Comparison of ENCODE assay signal across 10 cellular contexts in genomic region chr1:51792864-51793263, GRCh38.
DNase-seq lines count a peak whose midpoint lies in the region; ATAC-seq and TF ChIP-seq lines count a peak whose summit lies in the region.
"Had no signal": no experiment of that assay in that cellular context is flagged by ENCODE, and none has a peak within 500 bp of the region (broad histone marks: within the 10 kb centered on the region; RNA-seq: fewer than 3 reads in every experiment).

No MANE protein-coding gene starts in this region.

- H3K9me3 ChIP-seq in Caco-2 = no peaks in the 10 kb centered on the region

- no peaks in the 10 kb centered on the region for H3K9me3 Mint-ChIP-seq in activated naive CD4-positive, alpha-beta T cell treated with anti-CD3 and anti-CD28 coated beads, Interleukin-2, amount 50 U/mL, for 24 hours
- no peaks in the 10 kb centered on the region for H3K9me3 Mint-ChIP-seq in activated CD4-positive, alpha-beta memory T cell treated with anti-CD3 and anti-CD28 coated beads, Interleukin-2, amount 10 ng/mL, durations not matched to agents 7 days and 5 days
- H3K9me3 Mint-ChIP-seq in Caco-2 (ENCODE audit: unreplicated experiment) = no peaks in the 10 kb centered on the region

- H3K27me3 ChIP-seq in Caco-2 (replicated peaks; ENCODE audit: control insufficient read depth, insufficient read depth, low read length) = no peaks in the 10 kb centered on the region

- H3K36me3 Mint-ChIP-seq in activated naive CD4-positive, alpha-beta T cell treated with anti-CD3 and anti-CD28 coated beads, Interleukin-2, amount 50 U/mL, for 24 hours = peaks cover 28% of the 10 kb centered on the region
- H3K36me3 Mint-ChIP-seq in activated CD4-positive, alpha-beta memory T cell treated with anti-CD3 and anti-CD28 coated beads, Interleukin-2, amount 10 ng/mL, durations not matched to agents 7 days and 5 days (ENCODE audit: low read depth) = peaks cover 77% of the 10 kb centered on the region
- H3K36me3 Mint-ChIP-seq in Caco-2 (ENCODE audit: insufficient read depth, unreplicated experiment) = peaks cover 72% of the 10 kb centered on the region

- peak overlapping the region; percentile 33 for H3K27ac Mint-ChIP-seq in activated naive CD4-positive, alpha-beta T cell treated with anti-CD3 and anti-CD28 coated beads, Interleukin-2, amount 50 U/mL, for 24 hours
- peak overlapping the region; percentile 2 for H3K27ac Mint-ChIP-seq in activated CD4-positive, alpha-beta memory T cell treated with anti-CD3 and anti-CD28 coated beads, Interleukin-2, amount 10 ng/mL, durations not matched to agents 7 days and 5 days
- H3K27ac Mint-ChIP-seq in Caco-2 (ENCODE audit: unreplicated experiment) = no peak overlapping the region

- intact Hi-C loops in Caco-2 (cut with micrococcal nuclease; ENCODE audit: unreplicated experiment) = no loop called here

- no peak overlapping the region for H3K4me3 Mint-ChIP-seq in activated naive CD4-positive, alpha-beta T cell treated with anti-CD3 and anti-CD28 coated beads, Interleukin-2, amount 50 U/mL, for 24 hours
- no peak overlapping the region for H3K4me3 Mint-ChIP-seq in activated CD4-positive, alpha-beta memory T cell treated with anti-CD3 and anti-CD28 coated beads, Interleukin-2, amount 10 ng/mL, durations not matched to agents 7 days and 5 days
- H3K4me3 Mint-ChIP-seq in Caco-2 (ENCODE audit: unreplicated experiment) = no peak overlapping the region

- POLR2A ChIA-PET in activated CD4-positive, alpha-beta memory T cell treated with anti-CD3 and anti-CD28 coated beads, Interleukin-2, amount 10 ng/mL, durations not matched to agents 7 days and 5 days (lab: Charles Lee) = no interaction called here
- POLR2A ChIA-PET in Caco-2 (lab: Charles Lee) = no interaction called here

- H3K27me3 Mint-ChIP-seq in activated naive CD4-positive, alpha-beta T cell treated with anti-CD3 and anti-CD28 coated beads, Interleukin-2, amount 50 U/mL, for 24 hours = no peaks in the 10 kb centered on the region
- H3K27me3 Mint-ChIP-seq in activated CD4-positive, alpha-beta memory T cell treated with anti-CD3 and anti-CD28 coated beads, Interleukin-2, amount 10 ng/mL, durations not matched to agents 7 days and 5 days = no peaks in the 10 kb centered on the region
- no peaks in the 10 kb centered on the region for H3K27me3 Mint-ChIP-seq in Caco-2 (ENCODE audit: insufficient read depth, unreplicated experiment)

- H3K4me1 ChIP-seq in Caco-2 = no peaks in the 10 kb centered on the region

- no peak overlapping the region for H3K4me3 ChIP-seq in Caco-2 (ENCODE audit: low read depth, low read length)

- no peak for ATAC-seq in HG03139 (IDR thresholded peaks at IDR 0.05; ENCODE audit: unreplicated experiment)
- ATAC-seq: left lobe of liver had no signal

- BruUV-seq in Caco-2 (replicated peaks; lab: Mats Ljungman, UMichigan) = no TSS peak

- CTCF ChIA-PET in activated CD4-positive, alpha-beta memory T cell treated with anti-CD3 and anti-CD28 coated beads, Interleukin-2, amount 10 ng/mL, durations not matched to agents 7 days and 5 days (lab: Charles Lee) = interaction anchor here (1.2 kb wide), 1 partner anchor 284 kb away, joined by 3 read pairs; no protein-coding TSS in a partner anchor
- CTCF ChIA-PET in Caco-2 (lab: Charles Lee) = interaction anchor here (1.0 kb wide), 1 partner anchor 24 kb away, joined by 3 read pairs; no protein-coding TSS in a partner anchor

- no peaks in the 10 kb centered on the region for H3K36me3 ChIP-seq in Caco-2 (ENCODE audit: control insufficient read depth, insufficient read depth, low read length)

- TF ChIP-seq CTCF in Caco-2 (IDR thresholded peaks at IDR 0.05; ENCODE audit: insufficient read depth in 1 of 2, low read depth in 1 of 2, low read length in 1 of 2, severe bottlenecking in 1 of 2, unreplicated experiment in 1 of 2) = no peak

- no peak for DNase-seq in activated naive CD4-positive, alpha-beta T cell treated with Interleukin-2 at 50 U/mL for 16 hours
- no peak for DNase-seq in activated CD4-positive, alpha-beta memory T cell treated with anti-CD3 and anti-CD28 coated beads, Interleukin-2, amount 10 ng/mL, durations not matched to agents 7 days and 5 days
- DNase-seq in glomerular visceral epithelial cell (ENCODE audit: extremely low spot score) = peak; percentile 20
- DNase-seq in stromal cell of bone marrow (ENCODE audit: low read depth) = peak; percentile 53
- no peak for DNase-seq in Caco-2
- no peak for DNase-seq in NCI-H2107 treated with DMSO at 0.1 percent for 48 hours (lab: John Stamatoyannopoulos, UW; ENCODE audit: unreplicated experiment)
- DNase-seq: DMS79 had no signal

- H3K4me1 Mint-ChIP-seq in activated naive CD4-positive, alpha-beta T cell treated with anti-CD3 and anti-CD28 coated beads, Interleukin-2, amount 50 U/mL, for 24 hours = peaks cover 6% of the 10 kb centered on the region
- H3K4me1 Mint-ChIP-seq in activated CD4-positive, alpha-beta memory T cell treated with anti-CD3 and anti-CD28 coated beads, Interleukin-2, amount 10 ng/mL, durations not matched to agents 7 days and 5 days = peaks cover 24% of the 10 kb centered on the region
- H3K4me1 Mint-ChIP-seq in Caco-2 (ENCODE audit: low read depth, unreplicated experiment) = no peaks in the 10 kb centered on the region

Comparison
In these comparisons a context has a peak if more than half of its experiments do, and no peak if none do; other contexts are left out.
1. DNase-seq: peak in glomerular visceral epithelial cell (single experiment) and stromal cell of bone marrow (single experiment); none in activated naive CD4-positive, alpha-beta T cell treated with Interleukin-2 at 50 U/mL for 16 hours (single experiment), activated CD4-positive, alpha-beta memory T cell treated with anti-CD3 and anti-CD28 coated beads, Interleukin-2, amount 10 ng/mL, durations not matched to agents 7 days and 5 days (single experiment), Caco-2 (0 of 2) and NCI-H2107 treated with DMSO at 0.1 percent for 48 hours (single experiment).